Comparison of ENCODE assay signal across 8 cellular contexts in genomic region chr13:109131698-109132257, GRCh38.
DNase-seq lines count a peak whose midpoint lies in the region; ATAC-seq, FAIRE-seq and TF ChIP-seq lines count a peak whose summit lies in the region.

No MANE protein-coding gene starts in this region.

- CTCF ChIA-PET in AG04450 (lab: Charles Lee) = no interaction called here

- H3K4me3 ChIP-seq in AG04450 (ENCODE audit: low read depth, low read length) (no peak overlapping the region), small intestine (ENCODE audit: low read depth in 1 of 2, low read length in 2 of 2) (no peak overlapping the region)

- no peak for TF ChIP-seq CTCF in AG04450 (IDR thresholded peaks at IDR 0.05; ENCODE audit: low read depth, low read length)

- H3K27me3 ChIP-seq in AG04450 (ENCODE audit: control insufficient read depth, insufficient read depth, low read length) (no peaks in the 10 kb centered on the region), small intestine (ENCODE audit: control insufficient read depth in 2 of 2, insufficient read depth in 2 of 2, low read length in 2 of 2) (no peaks in the 10 kb centered on the region)

- ATAC-seq in GM19467 (IDR thresholded peaks at IDR 0.05; ENCODE audit: unreplicated experiment) (peak; percentile 90), HG03378 (IDR thresholded peaks at IDR 0.05; ENCODE audit: unreplicated experiment) (peak; percentile 91)

- 41 to 48% (median 45%) methylated on average over 10 of the region's 10 CpGs for WGBS in small intestine, 3 donors

- H3K27ac ChIP-seq in AG04450 (ENCODE audit: low read depth, low read length) (peak overlapping the region; percentile 34), cingulate gyrus (ENCODE audit: low read depth, low read length) (peak overlapping the region; percentile 3), small intestine (ENCODE audit: low read depth in 1 of 2, low read length in 1 of 2) (no peak overlapping the region)

- DNase-seq in AG04450 (ENCODE audit: low read depth, low spot score) (no peak), SW480 (ENCODE audit: low spot score) (no peak), NCI-H524 treated with DMSO at 0.1 percent for 48 hours (lab: John Stamatoyannopoulos, UW) (no peak), cerebellum (ENCODE audit: low spot score) (no peak), small intestine (no peak)

- no peak for FAIRE-seq in small intestine (lab: Jason Lieb, UNC)

- POLR2A ChIA-PET in AG04450 (lab: Yijun Ruan, JAX) = no interaction called here

- H3K9me3 ChIP-seq in AG04450 (ENCODE audit: control insufficient read depth, insufficient read depth, low read length) = peaks cover 4% of the 10 kb centered on the region; the same call in 1 of the 2 replicates
- no peaks in the 10 kb centered on the region for H3K9me3 ChIP-seq in small intestine (ENCODE audit: control insufficient read depth, low read depth)

- no peaks in the 10 kb centered on the region for H3K4me1 ChIP-seq in small intestine (ENCODE audit: control insufficient read depth in 2 of 2, insufficient read depth in 1 of 2, low read depth in 1 of 2, low read length in 1 of 2)

- no peaks in the 10 kb centered on the region for H3K36me3 ChIP-seq in small intestine (ENCODE audit: control insufficient read depth in 2 of 2, insufficient read depth in 2 of 2, low read length in 2 of 2)

Comparison
In these comparisons a context has a peak if more than half of its experiments do, and no peak if none do; other contexts are left out.
1. H3K27ac ChIP-seq: peak in AG04450 (single experiment) and cingulate gyrus (single experiment); none in small intestine (0 of 2).